In the genomic region with DNA sequence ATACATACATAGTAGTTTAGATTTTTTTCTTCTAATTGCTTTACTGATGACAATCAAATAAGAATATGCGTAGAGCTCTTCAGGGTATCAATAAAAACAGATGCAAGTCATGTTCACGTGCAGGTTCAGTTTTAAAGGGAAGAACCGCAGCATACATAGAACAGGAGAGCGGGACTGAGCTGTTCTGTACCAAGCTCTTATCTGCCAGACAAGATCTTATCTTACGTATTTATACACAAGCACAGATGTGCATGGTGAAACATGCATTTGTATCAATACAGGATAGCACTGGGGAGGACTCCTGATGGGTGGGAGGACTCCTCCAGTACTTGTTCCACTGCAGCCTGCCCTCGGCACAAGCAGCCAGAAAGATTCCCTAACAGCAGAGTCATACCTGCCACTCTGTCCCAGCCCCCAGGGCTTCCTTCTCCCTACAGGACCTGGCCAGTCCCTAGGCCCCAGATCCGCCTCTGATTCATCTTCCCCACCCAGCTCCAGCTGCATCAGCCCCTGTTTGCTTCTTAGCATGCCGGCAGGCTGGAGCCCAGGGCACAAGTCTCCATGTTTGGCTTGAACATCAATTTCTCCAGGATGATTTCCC, we compare ENCODE assay signal across 1 cellular context.
TF ChIP-seq lines count a peak whose summit lies in the region.

No MANE protein-coding gene starts in this region.

TF ChIP-seq in HepG2, 621 proteins besides CTCF, POLR2A, EP300 and RAD21:
- peak; percentile 64 for TF ChIP-seq ZNF263 (CRISPR knock-in tag; IDR thresholded peaks at IDR 0.05)
- no peak for TF ChIP-seq ZNF446 (CRISPR knock-in tag; IDR thresholded peaks at IDR 0.05)
